Comparison of ENCODE assay signal across 19 cellular contexts in the genomic region with DNA sequence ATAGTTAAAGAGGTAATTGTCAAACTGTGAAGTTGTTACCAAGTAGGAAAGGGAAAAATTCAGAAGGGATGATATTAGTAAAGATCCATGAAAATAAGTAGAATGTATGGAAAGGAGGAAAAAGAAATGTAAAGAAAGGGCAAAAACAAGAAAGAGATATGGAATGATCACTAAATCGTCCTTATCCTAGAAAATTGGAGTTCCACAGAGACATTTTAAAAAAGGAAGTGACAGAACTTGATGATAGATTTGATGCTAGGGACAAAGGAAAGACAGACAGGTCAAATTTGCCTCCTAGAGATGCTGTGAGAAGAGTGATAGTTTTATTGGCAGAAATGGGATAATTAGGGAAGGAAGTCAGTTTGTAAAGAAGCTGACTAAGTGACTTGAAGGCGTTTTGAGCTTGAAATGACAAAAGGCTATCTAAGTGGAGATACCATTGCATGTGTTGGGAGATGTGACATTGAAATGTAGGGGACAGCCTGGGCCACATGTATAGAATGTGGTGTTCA. TPM values are rescaled to one million over a fixed set of nuclear protein-coding genes. Genes with fewer than 3 reads are reported as not detected.
DNase-seq lines count a peak whose midpoint lies in the region; ATAC-seq and TF ChIP-seq lines count a peak whose summit lies in the region.
"Had no signal": no experiment of that assay in that cellular context is flagged by ENCODE, and none has a peak within 500 bp of the region (broad histone marks: within the 10 kb centered on the region; RNA-seq: fewer than 3 reads in every experiment).

No MANE protein-coding gene starts in this region.

- H4K20me1 ChIP-seq in DND-41 (ENCODE audit: insufficient read depth, low read length) = no peaks in the 10 kb centered on the region
- H4K20me1 ChIP-seq: BLaER1 treated with 17β-estradiol and CSF1 and Interleukin-3, amounts not matched to agents 10 nM and 100 nM had no signal

- H3K9ac ChIP-seq in DND-41 (ENCODE audit: low read depth, low read length) = no peak overlapping the region
- H3K9ac ChIP-seq: BLaER1 treated with 17β-estradiol and CSF1 and Interleukin-3, amounts not matched to agents 10 nM and 100 nM had no signal

- H3K9me3 ChIP-seq in DND-41 (ENCODE audit: insufficient read depth, low read length, severe bottlenecking) = no peaks in the 10 kb centered on the region
- no peaks in the 10 kb centered on the region for H3K9me3 ChIP-seq in testis
- H3K9me3 ChIP-seq: BLaER1 treated with 17β-estradiol and CSF1 and Interleukin-3, amounts not matched to agents 10 nM and 100 nM; Caco-2 had no signal

- no peak for TF ChIP-seq POLR2A in testis (IDR thresholded peaks at IDR 0.05)

- no peak overlapping the region for H3K27ac ChIP-seq in DND-41 (ENCODE audit: low read length)
- peak overlapping the region; percentile 32 to 36 for H3K27ac ChIP-seq in testis
- H3K27ac ChIP-seq: BLaER1 treated with 17β-estradiol and CSF1 and Interleukin-3, amounts not matched to agents 10 nM and 100 nM; C4-2B had no signal

- 80 to 84% methylated on average over 2 of the region's 2 CpGs for WGBS in testis, 2 donors

- no peaks in the 10 kb centered on the region for H3K4me1 Mint-ChIP-seq in nephron progenitor cell
- H3K4me1 Mint-ChIP-seq: B cell had no signal

- H3K27ac Mint-ChIP-seq in nephron progenitor cell = peak overlapping the region; percentile 11
- H3K27ac Mint-ChIP-seq: B cell; CD4-positive, alpha-beta T cell; CD8-positive, alpha-beta T cell had no signal

- H3K36me3 ChIP-seq in DND-41 (ENCODE audit: insufficient read depth, low read length) = no peaks in the 10 kb centered on the region
- H3K36me3 ChIP-seq in testis (ENCODE audit: low read depth, missing control alignments) = no peaks in the 10 kb centered on the region

- no peaks in the 10 kb centered on the region for H3K9me3 Mint-ChIP-seq in nephron progenitor cell
- H3K9me3 Mint-ChIP-seq: CD4-positive, alpha-beta T cell; CD8-positive, alpha-beta T cell had no signal

- no peak for ATAC-seq in DND-41 (ENCODE audit: insufficient read depth, low read depth)
- no peak for ATAC-seq in GM18502 (IDR thresholded peaks at IDR 0.05; ENCODE audit: poor library complexity, unreplicated experiment)
- ATAC-seq: CD8-positive, alpha-beta T cell; GM12878 had no signal

- no peak overlapping the region for H3K4me3 ChIP-seq in DND-41 (ENCODE audit: low read depth in 1 of 2, low read length in 2 of 2)
- no peak overlapping the region for H3K4me3 ChIP-seq in testis
- H3K4me3 ChIP-seq: BLaER1 treated with 17β-estradiol and CSF1 and Interleukin-3, amounts not matched to agents 10 nM and 100 nM; GM12878 had no signal

- no peak overlapping the region for H3K4me3 Mint-ChIP-seq in nephron progenitor cell
- H3K4me3 Mint-ChIP-seq: B cell; CD4-positive, alpha-beta T cell; CD8-positive, alpha-beta T cell had no signal

- TF ChIP-seq CTCF in DND-41 (IDR thresholded peaks at IDR 0.05; ENCODE audit: borderline replicate concordance, extremely low read depth, low read length, poor library complexity, severe bottlenecking) (no peak), nephron progenitor cell (IDR thresholded peaks at IDR 0.05) (no peak), testis (IDR thresholded peaks at IDR 0.05) (no peak)

- H3K79me2 ChIP-seq in DND-41 (ENCODE audit: insufficient read depth, low read length) = no peaks in the 10 kb centered on the region

- peaks cover 12% of the 10 kb centered on the region for H3K36me3 Mint-ChIP-seq in nephron progenitor cell (ENCODE audit: low read depth)

- H3K4me1 ChIP-seq in DND-41 (ENCODE audit: insufficient read depth, low read length) (no peaks in the 10 kb centered on the region), testis (no peaks in the 10 kb centered on the region)
- H3K4me1 ChIP-seq: BLaER1 treated with 17β-estradiol and CSF1 and Interleukin-3, amounts not matched to agents 10 nM and 100 nM; Caco-2 had no signal

- no peaks in the 10 kb centered on the region for H3K27me3 ChIP-seq in DND-41 (ENCODE audit: insufficient read depth, low read length, poor library complexity)
- no peaks in the 10 kb centered on the region for H3K27me3 ChIP-seq in testis
- H3K27me3 ChIP-seq: BLaER1 treated with 17β-estradiol and CSF1 and Interleukin-3, amounts not matched to agents 10 nM and 100 nM had no signal

- DNase-seq in DND-41 (no peak), nephron progenitor cell (no peak), testis (no peak), NCI-H1694 treated with DMSO at 0.1 percent for 48 hours (lab: John Stamatoyannopoulos, UW) (no peak), NOMO-1 treated with DMSO at 0.1 percent for 48 hours (lab: John Stamatoyannopoulos, UW; ENCODE audit: unreplicated experiment) (no peak)
- DNase-seq: 8988T; Caco-2; Calu3; CD4-positive, alpha-beta T cell; CD8-positive, alpha-beta T cell; DMS79 treated with DMSO at 0.1 percent for 48 hours; EL; GDM1 had no signal

- 0 out of 2 replicates have a peak overlapping the region, but pooled peaks have one; percentile 20 for H2AFZ ChIP-seq in DND-41 (ENCODE audit: low read depth, low read length)

- intact Hi-C loops in testis (cut with DNase I; ENCODE audit: low total_unique reads) = no loop called here

- H3K4me2 ChIP-seq in DND-41 (ENCODE audit: insufficient read depth, low read length) = no peak overlapping the region
- H3K4me2 ChIP-seq: BLaER1 treated with 17β-estradiol and CSF1 and Interleukin-3, amounts not matched to agents 10 nM and 100 nM had no signal

- H3K27me3 Mint-ChIP-seq in nephron progenitor cell (ENCODE audit: low read depth, poor library complexity) = no peaks in the 10 kb centered on the region
- H3K27me3 Mint-ChIP-seq: B cell; CD4-positive, alpha-beta T cell had no signal

RNA-seq across cellular contexts. Expression of a gene that starts 20.6 kb away (rescaled TPM):
- 100 to 1,000 TPM; 139 to 144 TPM for total RNA-seq in testis
- polyA plus RNA-seq in testis (ENCODE audit: insufficient read depth, low read depth, low replicate concordance) = 67.5 TPM

RNA-seq across cellular contexts. Expression of a gene that starts 52.3 kb away (rescaled TPM):
- total RNA-seq in testis = 10 to 100 TPM; 17.7 to 19.3 TPM
- 4.2 TPM for polyA plus RNA-seq in testis (ENCODE audit: insufficient read depth, low read depth, low replicate concordance)
- total RNA-seq: G401 had no signal
